17 cellular contexts compared by ENCODE assay signal in genomic region chr9:96185518-96186156, GRCh38.
"Had no signal": no experiment of that assay in that cellular context is flagged by ENCODE, and none has a peak within 500 bp of the region (broad histone marks: within the 10 kb centered on the region; RNA-seq: fewer than 3 reads in every experiment).

No MANE protein-coding gene starts in this region.

- H3K27me3 ChIP-seq: ascending aorta, right atrium auricular region had no signal

- H3K4me1 ChIP-seq: ascending aorta, breast epithelium, foreskin keratinocyte had no signal

- H3K27ac ChIP-seq: ascending aorta, breast epithelium, foreskin keratinocyte, neutrophil, right atrium auricular region had no signal

- H3K9me3 ChIP-seq: neutrophil had no signal

- H3K4me3 ChIP-seq: breast epithelium, right atrium auricular region, skin epidermis had no signal

- H3K36me3 ChIP-seq: ascending aorta, breast epithelium, neutrophil, right atrium auricular region had no signal

- H3K27ac Mint-ChIP-seq: activated CD8-positive, alpha-beta T cell treated with anti-CD3 and anti-CD28 coated beads, Interleukin-2, amount 10 ng/mL, durations not matched to agents 7 days and 5 days; dendritic cell treated with granulocyte-macrophage colony-stimulating factor and Interleukin-4, amounts not matched to agents 40 ng/mL and 50 ng/mL, for 4 days; effector memory CD8-positive, alpha-beta T cell; naive thymus-derived CD8-positive, alpha-beta T cell; WTC11 had no signal

- H3K4me3 Mint-ChIP-seq: activated CD8-positive, alpha-beta T cell treated with anti-CD3 and anti-CD28 coated beads, Interleukin-2, amount 10 ng/mL, durations not matched to agents 7 days and 5 days; dendritic cell treated with granulocyte-macrophage colony-stimulating factor and Interleukin-4, amounts not matched to agents 40 ng/mL and 50 ng/mL, for 4 days; effector memory CD8-positive, alpha-beta T cell; naive thymus-derived CD8-positive, alpha-beta T cell; WTC11 had no signal

- DNase-seq: activated CD4-positive, alpha-beta T cell treated with anti-CD3 and anti-CD28 coated beads for 48 hours; activated CD8-positive, alpha-beta memory T cell treated with anti-CD3 and anti-CD28 coated beads, Interleukin-2, amount 50 U/mL, for 4 hours; activated CD8-positive, alpha-beta T cell treated with anti-CD3 and anti-CD28 coated beads, Interleukin-2, amount 10 ng/mL, durations not matched to agents 7 days and 5 days; cerebellar nuclear complex; effector memory CD8-positive, alpha-beta T cell; glutamatergic neuron; naive thymus-derived CD8-positive, alpha-beta T cell; stimulated activated CD4-positive, alpha-beta T cell treated with anti-CD3 and anti-CD28 coated beads, Interleukin-4, amount 100 ng/mL, for 24 hours; stimulated activated naive CD4-positive, alpha-beta T cell treated with Interleukin-2 at 50 U/mL for 16 hours had no signal

- ATAC-seq: activated CD8-positive, alpha-beta T cell treated with anti-CD3 and anti-CD28 coated beads, Interleukin-2, amount 10 ng/mL, durations not matched to agents 7 days and 5 days; effector memory CD8-positive, alpha-beta T cell; naive thymus-derived CD8-positive, alpha-beta T cell had no signal
